In the genomic region with DNA sequence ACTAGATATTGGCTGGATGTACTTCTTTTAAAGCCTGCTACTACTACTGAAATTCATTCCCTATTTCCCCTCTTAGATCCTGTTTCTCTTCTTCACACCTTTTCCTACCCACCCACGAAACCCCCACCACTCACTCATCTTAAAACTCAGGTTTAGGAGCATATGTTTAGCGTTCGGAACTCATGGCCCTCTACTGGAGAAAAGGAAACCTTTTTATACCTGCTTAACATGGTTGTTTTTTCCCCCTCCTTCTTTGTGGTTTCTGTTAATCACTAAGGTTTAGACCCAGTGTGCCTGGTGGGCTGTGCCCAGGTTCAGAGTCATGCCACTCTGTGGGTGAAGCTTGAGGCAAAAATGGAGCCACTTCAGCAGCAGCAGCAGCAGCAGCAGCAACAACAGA, we compare ENCODE assay signal across 8 cellular contexts. TPM values are rescaled to one million over a fixed set of nuclear protein-coding genes. Genes with fewer than 3 reads are reported as not detected.
DNase-seq lines count a peak whose midpoint lies in the region; ATAC-seq and TF ChIP-seq lines count a peak whose summit lies in the region.

No MANE protein-coding gene starts in this region.

- peak; percentile 14 for TF ChIP-seq CTCF in MCF 10A (IDR thresholded peaks at IDR 0.05; ENCODE audit: unreplicated experiment)
- no peak for TF ChIP-seq CTCF in breast epithelium (IDR thresholded peaks at IDR 0.05)
- TF ChIP-seq CTCF in fibroblast of pulmonary artery (IDR thresholded peaks at IDR 0.05; ENCODE audit: low read length, missing control alignments) = peak; percentile 8
- TF ChIP-seq CTCF in right atrium auricular region (IDR thresholded peaks at IDR 0.05) = no peak

- no TSS peak for BruUV-seq in MCF 10A (replicated peaks; lab: Mats Ljungman, UMichigan)

- CTCF ChIA-PET in MCF 10A (lab: Yijun Ruan, JAX) = interaction anchor here (0.6 kb wide), 2 partner anchors 75 to 1237 kb away, joined by 3 read pairs; no protein-coding TSS in a partner anchor

- H3K27ac ChIP-seq in breast epithelium = no peak overlapping the region
- no peak overlapping the region for H3K27ac ChIP-seq in right atrium auricular region

- no peak overlapping the region for H3K4me3 Mint-ChIP-seq in MCF 10A (ENCODE audit: unreplicated experiment)
- H3K4me3 Mint-ChIP-seq in stimulated activated naive CD8-positive, alpha-beta T cell treated with anti-CD3 and anti-CD28 coated beads, Interleukin-15, amount 100 ng/mL, for 72 hours = peak overlapping the region; percentile 94 to 100

- peaks cover 45% of the 10 kb centered on the region for H3K4me1 Mint-ChIP-seq in MCF 10A (ENCODE audit: insufficient read depth, unreplicated experiment)
- peaks cover 74% of the 10 kb centered on the region for H3K4me1 Mint-ChIP-seq in stimulated activated naive CD8-positive, alpha-beta T cell treated with anti-CD3 and anti-CD28 coated beads, Interleukin-15, amount 100 ng/mL, for 72 hours

- POLR2A ChIA-PET in MCF 10A (lab: Yijun Ruan, JAX) = no interaction called here

- H3K9me3 ChIP-seq in breast epithelium (no peaks in the 10 kb centered on the region), right atrium auricular region (no peaks in the 10 kb centered on the region)

- intact Hi-C loops in MCF 10A (cut with micrococcal nuclease) (no loop called here), breast epithelium (cut with DNase I; ENCODE audit: low total_unique reads) (loop anchor here (10.0 kb wide), 1 partner anchor 71 kb away; the partner anchor contains the start of gene CLK3)

- no peak for TF ChIP-seq POLR2A in breast epithelium (IDR thresholded peaks at IDR 0.05)

- peaks cover 11 to 17% of the 10 kb centered on the region in 2 donors for H3K4me1 ChIP-seq in breast epithelium
- peaks cover 0 to 59% of the 10 kb centered on the region in 2 donors for H3K4me1 ChIP-seq in right atrium auricular region

- peak; percentile 23 for ATAC-seq in stimulated activated naive CD8-positive, alpha-beta T cell treated with anti-CD3 and anti-CD28 coated beads, Interleukin-15, amount 100 ng/mL, for 72 hours

- H3K27me3 ChIP-seq in breast epithelium (no peaks in the 10 kb centered on the region), right atrium auricular region (no peaks in the 10 kb centered on the region)

- H3K36me3 ChIP-seq in breast epithelium = no peaks in the 10 kb centered on the region
- no peaks in the 10 kb centered on the region for H3K36me3 ChIP-seq in right atrium auricular region

- H3K36me3 Mint-ChIP-seq in MCF 10A (ENCODE audit: insufficient read depth, unreplicated experiment) = peaks cover 7% of the 10 kb centered on the region

- no peak overlapping the region for H3K27ac Mint-ChIP-seq in MCF 10A (ENCODE audit: low read depth, unreplicated experiment)
- peak overlapping the region in 1 of 2 donors; percentile 84 for H3K27ac Mint-ChIP-seq in stimulated activated naive CD8-positive, alpha-beta T cell treated with anti-CD3 and anti-CD28 coated beads, Interleukin-15, amount 100 ng/mL, for 72 hours

- DNase-seq in MCF 10A (ENCODE audit: unreplicated experiment) (peak; percentile 13), breast epithelium (ENCODE audit: low spot score in 2 of 2) (no peak), fibroblast of pulmonary artery (ENCODE audit: low read depth) (no peak), DMS153 treated with DMSO at 0.1 percent for 48 hours (lab: John Stamatoyannopoulos, UW; ENCODE audit: unreplicated experiment) (no peak), right atrium auricular region (ENCODE audit: low spot score) (no peak)
- DNase-seq in activated CD4-positive, alpha-beta T cell treated with anti-CD3 and anti-CD28 coated beads, Interleukin-2, amount 50 U/mL, for 1 hour = peak; percentile 26
- DNase-seq in stimulated activated naive CD8-positive, alpha-beta T cell treated with anti-CD3 and anti-CD28 coated beads, Interleukin-15, amount 100 ng/mL, for 72 hours = peak; percentile 13 to 53
- no peak for DNase-seq in effector CD8-positive, alpha-beta T cell (lab: John Stamatoyannopoulos, UW)

- peaks cover 34% of the 10 kb centered on the region for H3K27me3 Mint-ChIP-seq in MCF 10A (ENCODE audit: insufficient read depth, unreplicated experiment)
- no peaks in the 10 kb centered on the region for H3K27me3 Mint-ChIP-seq in stimulated activated naive CD8-positive, alpha-beta T cell treated with anti-CD3 and anti-CD28 coated beads, Interleukin-15, amount 100 ng/mL, for 72 hours

- H3K9me3 Mint-ChIP-seq in MCF 10A (ENCODE audit: unreplicated experiment) = no peaks in the 10 kb centered on the region
- H3K9me3 Mint-ChIP-seq in stimulated activated naive CD8-positive, alpha-beta T cell treated with anti-CD3 and anti-CD28 coated beads, Interleukin-15, amount 100 ng/mL, for 72 hours = no peaks in the 10 kb centered on the region

- no peak overlapping the region for H3K4me3 ChIP-seq in breast epithelium
- H3K4me3 ChIP-seq in fibroblast of pulmonary artery (replicated peaks; ENCODE audit: low read depth, low read length) = no peak overlapping the region
- no peak overlapping the region for H3K4me3 ChIP-seq in right atrium auricular region

RNA-seq across cellular contexts. Expression of gene ARID3B, which starts 2.6 kb away (rescaled TPM):
- 4.7 and 6.2 TPM in 2 replicates for total RNA-seq in MCF 10A (2022)
- total RNA-seq in breast epithelium = 1 to 10 TPM; 5.2 to 6.0 (median 5.9) TPM
- 1 to 10 TPM; 1.8 to 3.5 TPM for total RNA-seq in right atrium auricular region

Comparison
In these comparisons a context has a peak if more than half of its experiments do, and no peak if none do; other contexts are left out.
1. DNase-seq: peak in MCF 10A (single experiment), activated CD4-positive, alpha-beta T cell treated with anti-CD3 and anti-CD28 coated beads, Interleukin-2, amount 50 U/mL, for 1 hour (single experiment) and stimulated activated naive CD8-positive, alpha-beta T cell treated with anti-CD3 and anti-CD28 coated beads, Interleukin-15, amount 100 ng/mL, for 72 hours (2 of 2); none in breast epithelium (0 of 2), fibroblast of pulmonary artery (single experiment), DMS153 treated with DMSO at 0.1 percent for 48 hours (single experiment), effector CD8-positive, alpha-beta T cell (single experiment) and right atrium auricular region (single experiment).
2. CTCF ChIP-seq: peak in MCF 10A (single experiment) and fibroblast of pulmonary artery (single experiment); none in breast epithelium (0 of 3) and right atrium auricular region (0 of 2).